Comparison of ENCODE assay signal across 9 cellular contexts in the genomic region with DNA sequence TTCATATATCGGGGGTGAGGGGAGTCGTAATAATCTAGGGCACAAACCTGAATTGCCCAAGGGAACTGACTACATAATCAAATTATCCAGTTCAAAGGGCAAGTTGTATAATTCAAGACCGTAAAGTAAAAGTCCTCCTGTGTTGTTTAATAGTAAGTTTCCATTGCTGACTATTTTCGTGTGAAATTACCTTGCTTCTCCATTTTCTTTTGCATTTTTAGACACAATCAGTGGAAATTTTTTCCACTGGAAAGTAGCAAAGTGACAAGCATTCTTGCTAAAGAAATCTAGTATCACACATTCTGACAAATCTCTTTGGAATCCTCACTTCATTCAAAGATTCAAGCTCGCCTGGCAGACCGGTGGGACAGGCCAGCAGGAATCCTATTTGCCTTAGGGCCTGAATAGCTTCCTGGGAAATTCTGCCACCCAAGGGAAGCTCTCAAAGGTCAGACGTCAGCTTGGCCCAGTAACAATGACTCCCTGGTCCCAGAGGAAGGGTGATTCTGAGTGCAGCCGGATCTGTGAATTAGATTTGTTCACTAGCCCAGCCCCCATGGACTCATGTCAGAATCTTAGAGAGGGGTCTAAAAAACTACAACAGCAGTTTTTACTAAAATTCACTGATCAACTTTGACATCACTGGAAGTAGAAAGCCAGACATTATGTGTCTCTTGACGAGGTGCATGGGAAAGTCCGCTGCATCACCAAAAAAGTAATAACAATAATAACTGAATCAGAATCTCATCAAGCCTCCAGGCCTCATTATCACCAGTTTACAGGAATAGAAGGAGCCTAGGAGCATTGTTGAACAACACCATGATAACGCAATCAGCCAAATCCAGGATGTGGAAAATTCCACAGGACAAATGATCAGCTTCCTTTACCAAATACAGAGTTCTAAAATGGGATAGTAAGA.
A peak's percentile ranks its signal among the peaks of the same experiment; 100 is the strongest.
DNase-seq lines count a peak whose midpoint lies in the region; ATAC-seq and TF ChIP-seq lines count a peak whose summit lies in the region.
"Had no signal": no experiment of that assay in that cellular context is flagged by ENCODE, and none has a peak within 500 bp of the region (broad histone marks: within the 10 kb centered on the region; RNA-seq: fewer than 3 reads in every experiment).

No MANE protein-coding gene starts in this region.

- intact Hi-C loops in natural killer cell (cut with micrococcal nuclease): no loop called here

- H3K36me3 ChIP-seq in mesendoderm (ENCODE audit: control insufficient read depth, insufficient read depth, low read length): no peaks in the 10 kb centered on the region

- H3K56ac ChIP-seq in mesendoderm (ENCODE audit: low read length): peak overlapping the region; percentile 83

- H3K4me1 Mint-ChIP-seq in endothelial cell (ENCODE audit: unreplicated experiment) (peaks cover 28% of the 10 kb centered on the region), natural killer cell (no peaks in the 10 kb centered on the region)
- H3K4me1 Mint-ChIP-seq: CD4-positive, CD25-positive, alpha-beta regulatory T cell had no signal

- H3K4me3 ChIP-seq in mesendoderm (ENCODE audit: low read length): no peak overlapping the region

- peaks cover 4% of the 10 kb centered on the region for H3K4me1 ChIP-seq in mesendoderm (ENCODE audit: control insufficient read depth, low read depth, low read length)

- TF ChIP-seq CTCF in endothelial cell (IDR thresholded peaks at IDR 0.05; ENCODE audit: unreplicated experiment) (no peak), natural killer cell (IDR thresholded peaks at IDR 0.05) (no peak)

- H3K4ac ChIP-seq in mesendoderm (ENCODE audit: low read depth, low read length): peak overlapping the region; percentile 48

- H4K5ac ChIP-seq in mesendoderm (ENCODE audit: low read length): no peak overlapping the region

- H3K79me2 ChIP-seq in mesendoderm (ENCODE audit: control insufficient read depth, insufficient read depth, low read length): no peaks in the 10 kb centered on the region

- no peak overlapping the region for H3K4me2 ChIP-seq in mesendoderm (ENCODE audit: low read length)

- H3K18ac ChIP-seq in mesendoderm (ENCODE audit: low read length): peak overlapping the region; percentile 99

- peak overlapping the region; percentile 97 for H2BK5ac ChIP-seq in mesendoderm (ENCODE audit: low read length)

- H3K27ac ChIP-seq in mesendoderm (ENCODE audit: low read depth, low read length): peak overlapping the region; percentile 96

- H3K79me1 ChIP-seq in mesendoderm (ENCODE audit: low read length): no peaks in the 10 kb centered on the region

- H3K9ac ChIP-seq in mesendoderm (ENCODE audit: low read length): peak overlapping the region; percentile 44

- WGBS in mesendoderm (ENCODE audit: extremely low coverage, insufficient coverage, low lambda C conversion rate): no CpG with 5 or more reads among the region's 11 CpGs

- H3K4me3 Mint-ChIP-seq in endothelial cell (ENCODE audit: unreplicated experiment) (no peak overlapping the region), natural killer cell (no peak overlapping the region)
- H3K4me3 Mint-ChIP-seq: CD4-positive, CD25-positive, alpha-beta regulatory T cell had no signal

- in situ Hi-C loops in ACHN (cut with HindIII; ENCODE audit: low pct_ligation_motif_present, low pct_unique_long_range_greater_than_20kb, low sequenced_read_pairs): no loop called here

- no peak overlapping the region for H2BK15ac ChIP-seq in mesendoderm (replicated peaks; ENCODE audit: low read depth)

- no peaks in the 10 kb centered on the region for H3K27me3 ChIP-seq in mesendoderm (ENCODE audit: insufficient read depth, low read length, poor library complexity)

- H3K27ac Mint-ChIP-seq in endothelial cell (ENCODE audit: unreplicated experiment) (peak overlapping the region; percentile 93), natural killer cell (no peak overlapping the region)
- H3K27ac Mint-ChIP-seq: CD4-positive, CD25-positive, alpha-beta regulatory T cell had no signal

- ATAC-seq in HG03135 (IDR thresholded peaks at IDR 0.05; ENCODE audit: unreplicated experiment) (no peak), natural killer cell (no peak)

- H3K23ac ChIP-seq in mesendoderm (ENCODE audit: low read length): no peak overlapping the region

- no peaks in the 10 kb centered on the region for H3K9me3 Mint-ChIP-seq in endothelial cell (ENCODE audit: unreplicated experiment)
- no peaks in the 10 kb centered on the region for H3K9me3 Mint-ChIP-seq in natural killer cell
- H3K9me3 Mint-ChIP-seq: CD4-positive, CD25-positive, alpha-beta regulatory T cell had no signal

- peaks cover 8% of the 10 kb centered on the region for H3K27me3 Mint-ChIP-seq in endothelial cell (ENCODE audit: unreplicated experiment)
- peaks cover 0 to 2% of the 10 kb centered on the region in 2 donors for H3K27me3 Mint-ChIP-seq in natural killer cell (ENCODE audit: low read depth in 2 of 2)
- H3K27me3 Mint-ChIP-seq: CD4-positive, CD25-positive, alpha-beta regulatory T cell had no signal

- H3K36me3 Mint-ChIP-seq in endothelial cell (ENCODE audit: low read depth, unreplicated experiment): no peaks in the 10 kb centered on the region
- H3K36me3 Mint-ChIP-seq in natural killer cell: no peaks in the 10 kb centered on the region
- H3K36me3 Mint-ChIP-seq: CD4-positive, CD25-positive, alpha-beta regulatory T cell had no signal

- peak overlapping the region; percentile 76 for H2AK5ac ChIP-seq in mesendoderm (ENCODE audit: low read length)

- H4K8ac ChIP-seq in mesendoderm (ENCODE audit: low read depth, low read length): peak overlapping the region; percentile 69

- DNase-seq in ACHN: peak; percentile 85
- peak; percentile 95 for DNase-seq in M059J (ENCODE audit: low read depth)
- DNase-seq in endothelial cell (ENCODE audit: low spot score): peak; percentile 34
- DNase-seq in mesendoderm: peak; percentile 99
- DNase-seq in NCI-H2081 treated with DMSO at 0.1 percent for 48 hours (lab: John Stamatoyannopoulos, UW): no peak
- DNase-seq in NCI-H2107 treated with DMSO at 0.1 percent for 48 hours (lab: John Stamatoyannopoulos, UW; ENCODE audit: unreplicated experiment): no peak
- no peak for DNase-seq in natural killer cell
- DNase-seq: CD4-positive, CD25-positive, alpha-beta regulatory T cell had no signal

- peak overlapping the region; percentile 100 for H2BK120ac ChIP-seq in mesendoderm (ENCODE audit: low read depth, low read length)

Comparison
In these comparisons a context has a peak if more than half of its experiments do, and no peak if none do; other contexts are left out.
1. DNase-seq: peak in ACHN (single experiment), M059J (single experiment), endothelial cell (single experiment) and mesendoderm (single experiment); none in NCI-H2081 treated with DMSO at 0.1 percent for 48 hours (single experiment), NCI-H2107 treated with DMSO at 0.1 percent for 48 hours (single experiment) and natural killer cell (single experiment).